In the genomic region with DNA sequence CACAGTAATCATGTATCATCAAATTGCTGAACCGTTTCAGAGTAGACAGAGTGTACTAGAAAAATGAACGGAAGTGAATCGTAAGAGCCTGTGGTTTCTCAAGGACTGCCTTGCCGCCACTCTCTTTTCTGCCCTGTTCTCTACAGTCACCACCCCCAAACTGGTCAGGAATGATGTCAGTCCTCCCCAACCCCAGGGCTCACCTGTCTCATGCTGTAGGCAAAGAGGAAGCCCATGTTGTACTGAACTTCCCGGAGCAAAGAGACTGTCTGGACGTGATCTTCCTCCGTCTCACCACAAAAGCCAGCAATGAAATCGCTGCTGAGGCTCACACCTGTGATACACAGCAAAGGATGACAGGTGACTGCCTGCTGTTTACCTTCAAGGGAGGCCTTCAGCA, we compare ENCODE assay signal across 10 cellular contexts. TPM values are rescaled to one million over a fixed set of nuclear protein-coding genes. Genes with fewer than 3 reads are reported as not detected.
DNase-seq lines count a peak whose midpoint lies in the region; ATAC-seq and TF ChIP-seq lines count a peak whose summit lies in the region.
"Had no signal": no experiment of that assay in that cellular context is flagged by ENCODE, and none has a peak within 500 bp of the region (broad histone marks: within the 10 kb centered on the region; RNA-seq: fewer than 3 reads in every experiment).

No MANE protein-coding gene starts in this region.

- H3K27ac Mint-ChIP-seq in naive B cell = peak overlapping the region; percentile 28 to 87 (median 62)

- peaks cover 30% of the 10 kb centered on the region for H3K4me1 Mint-ChIP-seq in activated T-cell treated with anti-CD3 and anti-CD28 coated beads, Interleukin-2, amount 50 U/mL, for 4 hours (ENCODE audit: low read depth)
- H3K4me1 Mint-ChIP-seq in naive B cell = peaks cover 0 to 14% (median 6%) of the 10 kb centered on the region in 3 donors

- H3K4me3 ChIP-seq in brain microvascular endothelial cell (ENCODE audit: low read depth, low read length) = no peak overlapping the region

- peak overlapping the region; percentile 27 for H3K4me3 Mint-ChIP-seq in activated T-cell treated with anti-CD3 and anti-CD28 coated beads, Interleukin-2, amount 50 U/mL, for 4 hours
- H3K4me3 Mint-ChIP-seq in naive B cell = peak overlapping the region in 2 of 8 donors; percentile 61 to 66

- TF ChIP-seq CTCF in brain microvascular endothelial cell (IDR thresholded peaks at IDR 0.05; ENCODE audit: low read depth, low read length, missing control alignments) = no peak

- in situ Hi-C loops in brain microvascular endothelial cell (cut with HindIII; ENCODE audit: low pct_ligation_motif_present, low sequenced_read_pairs) = no loop called here

- H3K36me3 ChIP-seq in brain microvascular endothelial cell (replicated peaks) = peaks cover 32% of the 10 kb centered on the region

- no peaks in the 10 kb centered on the region for H3K9me3 Mint-ChIP-seq in activated T-cell treated with anti-CD3 and anti-CD28 coated beads, Interleukin-2, amount 50 U/mL, for 4 hours
- H3K9me3 Mint-ChIP-seq in naive B cell = no peaks in the 10 kb centered on the region

- H3K27ac ChIP-seq in brain microvascular endothelial cell = no peak overlapping the region

- peak; percentile 2 to 8 for DNase-seq in stimulated activated CD4-positive, alpha-beta T cell treated with anti-CD3 and anti-CD28 coated beads, Interleukin-12 subunit alpha, Interleukin-12 subunit beta, amount 100 ng/mL, for 24 hours (ENCODE audit: low read depth in 2 of 2)
- DNase-seq in stimulated activated CD4-positive, alpha-beta T cell treated with anti-CD3 and anti-CD28 coated beads, Interleukin-12 subunit alpha, Interleukin-12 subunit beta, amount 100 ng/mL, for 4 hours = no peak
- peak; percentile 54 for DNase-seq in activated T-cell treated with anti-CD3 and anti-CD28 coated beads, Interleukin-2, amount 50 U/mL, for 4 hours
- DNase-seq in naive B cell = peak; percentile 41
- no peak for DNase-seq in brain microvascular endothelial cell
- DNase-seq: foreskin fibroblast had no signal

- no peaks in the 10 kb centered on the region for H3K27me3 ChIP-seq in brain microvascular endothelial cell (replicated peaks)

- no peaks in the 10 kb centered on the region for H3K27me3 Mint-ChIP-seq in activated T-cell treated with anti-CD3 and anti-CD28 coated beads, Interleukin-2, amount 50 U/mL, for 4 hours (ENCODE audit: low read depth)
- H3K27me3 Mint-ChIP-seq in naive B cell = no peaks in the 10 kb centered on the region

- ATAC-seq in activated T-cell treated with anti-CD3 and anti-CD28 coated beads, Interleukin-2, amount 50 U/mL, for 4 hours = peak; percentile 50 to 76
- peak; percentile 82 to 89 for ATAC-seq in naive B cell (ENCODE audit: low read depth in 2 of 2)
- no peak for ATAC-seq in HG03378 (IDR thresholded peaks at IDR 0.05; ENCODE audit: unreplicated experiment)
- no peak for ATAC-seq in GM19463 (IDR thresholded peaks at IDR 0.05; ENCODE audit: unreplicated experiment)
- no peak for ATAC-seq in HG03469 (IDR thresholded peaks at IDR 0.05; ENCODE audit: unreplicated experiment)
- ATAC-seq: HepG2 had no signal

- H3K36me3 Mint-ChIP-seq in activated T-cell treated with anti-CD3 and anti-CD28 coated beads, Interleukin-2, amount 50 U/mL, for 4 hours (ENCODE audit: insufficient read depth) = peaks cover 32% of the 10 kb centered on the region
- H3K36me3 Mint-ChIP-seq in naive B cell = peaks cover 0 to 19% of the 10 kb centered on the region in 2 donors

RNA-seq across cellular contexts. Expression of gene CDK5RAP1, which starts 31.0 kb away (rescaled TPM):
- 10 to 100 TPM; 52.6 to 55.7 (median 53.8) TPM for total RNA-seq in activated T-cell treated with anti-CD3 and anti-CD28 coated beads, Interleukin-2, amount 50 U/mL, for 4 hours
- polyA plus RNA-seq in naive B cell (ENCODE audit: low read depth in 6 of 6) = 10 to 100 TPM; 22.4 to 53.5 (median 28.8) TPM

Comparison
In these comparisons a context has a peak if more than half of its experiments do, and no peak if none do; other contexts are left out.
1. DNase-seq: peak in stimulated activated CD4-positive, alpha-beta T cell treated with anti-CD3 and anti-CD28 coated beads, Interleukin-12 subunit alpha, Interleukin-12 subunit beta, amount 100 ng/mL, for 24 hours (2 of 2), activated T-cell treated with anti-CD3 and anti-CD28 coated beads, Interleukin-2, amount 50 U/mL, for 4 hours (single experiment) and naive B cell (single experiment); none in stimulated activated CD4-positive, alpha-beta T cell treated with anti-CD3 and anti-CD28 coated beads, Interleukin-12 subunit alpha, Interleukin-12 subunit beta, amount 100 ng/mL, for 4 hours (single experiment) and brain microvascular endothelial cell (single experiment).
2. ATAC-seq: peak in activated T-cell treated with anti-CD3 and anti-CD28 coated beads, Interleukin-2, amount 50 U/mL, for 4 hours (2 of 2) and naive B cell (2 of 2); none in HG03378 (single experiment), GM19463 (single experiment) and HG03469 (single experiment).